In genomic region chr1:28064064-28064463, GRCh38 we compare ENCODE assay signal across 16 cellular contexts. TPM values are rescaled to one million over a fixed set of nuclear protein-coding genes. Genes with fewer than 3 reads are reported as not detected.
A peak's percentile ranks its signal among the peaks of the same experiment; 100 is the strongest.
DNase-seq lines count a peak whose midpoint lies in the region; ATAC-seq and TF ChIP-seq lines count a peak whose summit lies in the region.
"Had no signal": no experiment of that assay in that cellular context is flagged by ENCODE, and none has a peak within 500 bp of the region (broad histone marks: within the 10 kb centered on the region; RNA-seq: fewer than 3 reads in every experiment).

No MANE protein-coding gene starts in this region.

- H3K36me3 Mint-ChIP-seq in activated T-helper 17 cell treated with anti-CD3 and anti-CD28 coated beads, Interleukin-2, amount 50 U/mL, for 72 hours (ENCODE audit: low read depth): peaks cover 19% of the 10 kb centered on the region
- peaks cover 1% of the 10 kb centered on the region for H3K36me3 Mint-ChIP-seq in progenitor cell of endocrine pancreas (ENCODE audit: insufficient read depth)
- H3K36me3 Mint-ChIP-seq: natural killer cell treated with Interleukin-12 subunit alpha and Interleukin-12 subunit beta and Interleukin-15 and Interleukin-18, amount 100 ng/mL, for 72 hours had no signal

- peaks cover 11% of the 10 kb centered on the region for H3K36me3 ChIP-seq in MG63
- H3K36me3 ChIP-seq: right lobe of liver had no signal

- H3K27me3 Mint-ChIP-seq in activated T-helper 17 cell treated with anti-CD3 and anti-CD28 coated beads, Interleukin-2, amount 50 U/mL, for 72 hours: no peaks in the 10 kb centered on the region
- no peaks in the 10 kb centered on the region for H3K27me3 Mint-ChIP-seq in progenitor cell of endocrine pancreas
- H3K27me3 Mint-ChIP-seq: natural killer cell treated with Interleukin-12 subunit alpha and Interleukin-12 subunit beta and Interleukin-15 and Interleukin-18, amount 100 ng/mL, for 72 hours had no signal

- H3K4me3 ChIP-seq in MG63: peak overlapping the region; percentile 7; the same call in 1 of the 2 replicates
- H3K4me3 ChIP-seq in fibroblast of pulmonary artery (replicated peaks; ENCODE audit: low read depth, low read length): no peak overlapping the region
- H3K4me3 ChIP-seq: BLaER1 treated with 17β-estradiol and CSF1 and Interleukin-3, amounts not matched to agents 10 nM and 100 nM; right lobe of liver had no signal

- H3K4me1 Mint-ChIP-seq in activated T-helper 17 cell treated with anti-CD3 and anti-CD28 coated beads, Interleukin-2, amount 50 U/mL, for 72 hours: peaks cover 11% of the 10 kb centered on the region
- peaks cover 4% of the 10 kb centered on the region for H3K4me1 Mint-ChIP-seq in progenitor cell of endocrine pancreas (ENCODE audit: low read depth)

- no peaks in the 10 kb centered on the region for H3K9me3 ChIP-seq in MG63
- H3K9me3 ChIP-seq: right lobe of liver had no signal

- no peaks in the 10 kb centered on the region for H3K9me3 Mint-ChIP-seq in activated T-helper 17 cell treated with anti-CD3 and anti-CD28 coated beads, Interleukin-2, amount 50 U/mL, for 72 hours
- no peaks in the 10 kb centered on the region for H3K9me3 Mint-ChIP-seq in progenitor cell of endocrine pancreas (ENCODE audit: low read depth)
- H3K9me3 Mint-ChIP-seq: natural killer cell treated with Interleukin-12 subunit alpha and Interleukin-12 subunit beta and Interleukin-15 and Interleukin-18, amount 100 ng/mL, for 72 hours had no signal

- no peaks in the 10 kb centered on the region for H3K27me3 ChIP-seq in MG63
- H3K27me3 ChIP-seq: BLaER1 treated with 17β-estradiol and CSF1 and Interleukin-3, amounts not matched to agents 10 nM and 100 nM; right lobe of liver had no signal

- no peak overlapping the region for H3K27ac Mint-ChIP-seq in activated T-helper 17 cell treated with anti-CD3 and anti-CD28 coated beads, Interleukin-2, amount 50 U/mL, for 72 hours
- H3K27ac Mint-ChIP-seq in progenitor cell of endocrine pancreas: no peak overlapping the region
- H3K27ac Mint-ChIP-seq: natural killer cell treated with Interleukin-12 subunit alpha and Interleukin-12 subunit beta and Interleukin-15 and Interleukin-18, amount 100 ng/mL, for 72 hours had no signal

- no peak for ATAC-seq in activated T-helper 17 cell treated with anti-CD3 and anti-CD28 coated beads, Interleukin-2, amount 50 U/mL, for 72 hours (replicated peaks)
- no peak for ATAC-seq in HG02852 (IDR thresholded peaks at IDR 0.05; ENCODE audit: unreplicated experiment)
- no peak for ATAC-seq in GM18868 (IDR thresholded peaks at IDR 0.05; ENCODE audit: unreplicated experiment)
- ATAC-seq: left lobe of liver; natural killer cell treated with Interleukin-12 subunit alpha and Interleukin-12 subunit beta and Interleukin-15 and Interleukin-18, amount 100 ng/mL, for 72 hours; right lobe of liver had no signal

- peak overlapping the region; percentile 67 for H3K4me3 Mint-ChIP-seq in activated T-helper 17 cell treated with anti-CD3 and anti-CD28 coated beads, Interleukin-2, amount 50 U/mL, for 72 hours
- no peak overlapping the region for H3K4me3 Mint-ChIP-seq in progenitor cell of endocrine pancreas (ENCODE audit: low read depth)
- H3K4me3 Mint-ChIP-seq: natural killer cell treated with Interleukin-12 subunit alpha and Interleukin-12 subunit beta and Interleukin-15 and Interleukin-18, amount 100 ng/mL, for 72 hours had no signal

- TF ChIP-seq CTCF in fibroblast of pulmonary artery (IDR thresholded peaks at IDR 0.05; ENCODE audit: low read length, missing control alignments): no peak
- no peak for TF ChIP-seq CTCF in progenitor cell of endocrine pancreas (IDR thresholded peaks at IDR 0.05; ENCODE audit: unreplicated experiment)

- DNase-seq in DMS 273 treated with DMSO at 0.1 percent for 48 hours (lab: John Stamatoyannopoulos, UW) (peak; percentile 36), MG63 (no peak), fibroblast of pulmonary artery (ENCODE audit: low read depth) (peak; percentile 56), HUDEP-2 (lab: John Stamatoyannopoulos, UW; ENCODE audit: unreplicated experiment in 76 of 76) (no peak), progenitor cell of endocrine pancreas (ENCODE audit: low spot score, unreplicated experiment) (no peak)
- DNase-seq: activated naive CD4-positive, alpha-beta T cell treated with anti-CD3 and anti-CD28 coated beads, Interleukin-2, amount 50 U/mL, for 16 hours; glutamatergic neuron; NCI-H510A treated with DMSO at 0.1 percent for 48 hours; right lobe of liver; Right ventricle myocardium superior had no signal

RNA-seq across cellular contexts. Expression of gene EYA3, which starts 24.3 kb away (rescaled TPM):
- 7.2 and 23.1 TPM in 2 replicates for total RNA-seq in MG63 (2014; rRNA removed; shearing (Covaris generic); ENCODE audit: low replicate concordance)
- total RNA-seq in activated T-helper 17 cell treated with anti-CD3 and anti-CD28 coated beads, Interleukin-2, amount 50 U/mL, for 72 hours: 10 to 100 TPM; 33.7 to 40.8 TPM
- 41.3 and 42.5 TPM in 2 replicates for total RNA-seq in progenitor cell of endocrine pancreas

Comparison
In these comparisons a context has a peak if more than half of its experiments do, and no peak if none do; other contexts are left out.
1. DNase-seq: peak in DMS 273 treated with DMSO at 0.1 percent for 48 hours (single experiment) and fibroblast of pulmonary artery (single experiment); none in MG63 (single experiment), HUDEP-2 (0 of 76) and progenitor cell of endocrine pancreas (single experiment).